20 cellular contexts compared by ENCODE assay signal in genomic region chr16:15770107-15770506, GRCh38.
A peak's percentile ranks its signal among the peaks of the same experiment; 100 is the strongest.
DNase-seq lines count a peak whose midpoint lies in the region; ATAC-seq and TF ChIP-seq lines count a peak whose summit lies in the region.
"Had no signal": no experiment of that assay in that cellular context is flagged by ENCODE, and none has a peak within 500 bp of the region (broad histone marks: within the 10 kb centered on the region; RNA-seq: fewer than 3 reads in every experiment).

No MANE protein-coding gene starts in this region.

- H3K27ac Mint-ChIP-seq in progenitor cell of endocrine pancreas = no peak overlapping the region
- H3K27ac Mint-ChIP-seq: activated CD4-positive, alpha-beta T cell treated with anti-CD3 and anti-CD28 coated beads, Interleukin-2, amount 10 ng/mL, durations not matched to agents 24 days and 14 days; activated CD8-positive, alpha-beta memory T cell treated with anti-CD3 and anti-CD28 coated beads, Interleukin-2, amount 10 ng/mL, durations not matched to agents 7 days and 5 days; activated naive CD8-positive, alpha-beta T cell treated with anti-CD3 and anti-CD28 coated beads, Interleukin-2, amount 10 ng/mL, durations not matched to agents 7 days and 5 days; T-cell; type B pancreatic cell had no signal

- H3K27ac ChIP-seq in heart left ventricle = peak overlapping the region in 8 of 12 donors; percentile 18 to 59 (median 46)
- peak overlapping the region; percentile 21 for H3K27ac ChIP-seq in rectal smooth muscle tissue (ENCODE audit: low read depth, low read length)
- peak overlapping the region; percentile 54 for H3K27ac ChIP-seq in vagina
- H3K27ac ChIP-seq: KMS-11, neutrophil had no signal

- H3K9me3 ChIP-seq in heart left ventricle = peaks cover 0 to 8% (median 0%) of the 10 kb centered on the region in 12 donors
- no peaks in the 10 kb centered on the region for H3K9me3 ChIP-seq in vagina
- H3K9me3 ChIP-seq: HAP-1, neutrophil had no signal

- H3K36me3 Mint-ChIP-seq in progenitor cell of endocrine pancreas (ENCODE audit: insufficient read depth) = no peaks in the 10 kb centered on the region
- H3K36me3 Mint-ChIP-seq: activated CD8-positive, alpha-beta memory T cell treated with anti-CD3 and anti-CD28 coated beads, Interleukin-2, amount 10 ng/mL, durations not matched to agents 7 days and 5 days; activated naive CD8-positive, alpha-beta T cell treated with anti-CD3 and anti-CD28 coated beads, Interleukin-2, amount 10 ng/mL, durations not matched to agents 7 days and 5 days; T-cell; type B pancreatic cell had no signal

- H3K27me3 ChIP-seq in heart left ventricle = peaks cover 0 to 4% (median 0%) of the 10 kb centered on the region in 9 donors
- no peaks in the 10 kb centered on the region for H3K27me3 ChIP-seq in rectal smooth muscle tissue (ENCODE audit: control insufficient read depth, insufficient read depth, low read length)
- H3K27me3 ChIP-seq in vagina = no peaks in the 10 kb centered on the region
- H3K27me3 ChIP-seq: neutrophil had no signal

- TF ChIP-seq POLR2A in heart left ventricle (IDR thresholded peaks at IDR 0.05) (no peak), vagina (IDR thresholded peaks at IDR 0.05) (no peak)

- H3K27me3 Mint-ChIP-seq in progenitor cell of endocrine pancreas = peaks cover 14% of the 10 kb centered on the region

- 15 to 33% (median 26%) methylated on average over 7 of the region's 7 CpGs for WGBS in heart left ventricle, 4 donors

- no peaks in the 10 kb centered on the region for H3K36me3 ChIP-seq in heart left ventricle
- peaks cover 21% of the 10 kb centered on the region for H3K36me3 ChIP-seq in rectal smooth muscle tissue (ENCODE audit: control insufficient read depth, insufficient read depth, low read length)
- no peaks in the 10 kb centered on the region for H3K36me3 ChIP-seq in vagina
- H3K36me3 ChIP-seq: HAP-1, neutrophil had no signal

- no peak overlapping the region for H3K4me3 Mint-ChIP-seq in progenitor cell of endocrine pancreas (ENCODE audit: low read depth)
- H3K4me3 Mint-ChIP-seq: activated CD4-positive, alpha-beta T cell treated with anti-CD3 and anti-CD28 coated beads, Interleukin-2, amount 10 ng/mL, durations not matched to agents 24 days and 14 days; activated CD8-positive, alpha-beta memory T cell treated with anti-CD3 and anti-CD28 coated beads, Interleukin-2, amount 10 ng/mL, durations not matched to agents 7 days and 5 days; activated naive CD8-positive, alpha-beta T cell treated with anti-CD3 and anti-CD28 coated beads, Interleukin-2, amount 10 ng/mL, durations not matched to agents 7 days and 5 days; T-cell; type B pancreatic cell had no signal

- H3K4me1 ChIP-seq in heart left ventricle (peaks cover 0 to 18% (median 4%) of the 10 kb centered on the region in 12 donors), rectal smooth muscle tissue (ENCODE audit: control insufficient read depth, insufficient read depth, low read length) (peaks cover 9% of the 10 kb centered on the region), vagina (no peaks in the 10 kb centered on the region)

- TF ChIP-seq CTCF in heart left ventricle (IDR thresholded peaks at IDR 0.05) (no peak), vagina (IDR thresholded peaks at IDR 0.05) (no peak), progenitor cell of endocrine pancreas (IDR thresholded peaks at IDR 0.05; ENCODE audit: unreplicated experiment) (no peak)

- H3K4me3 ChIP-seq in heart left ventricle = no peak overlapping the region
- no peak overlapping the region for H3K4me3 ChIP-seq in rectal smooth muscle tissue (ENCODE audit: low read length)
- no peak overlapping the region for H3K4me3 ChIP-seq in vagina
- H3K4me3 ChIP-seq: HAP-1 had no signal

- H3K9ac ChIP-seq in rectal smooth muscle tissue (ENCODE audit: low read length) = no peak overlapping the region
- H3K9ac ChIP-seq: KMS-11 had no signal

- H3K4me1 Mint-ChIP-seq in progenitor cell of endocrine pancreas (ENCODE audit: low read depth) = no peaks in the 10 kb centered on the region
- H3K4me1 Mint-ChIP-seq: T-cell had no signal

- peak in 4 of 5 donors; percentile 31 to 67 (median 46) for DNase-seq in heart left ventricle
- no peak for DNase-seq in Right ventricle myocardium superior
- DNase-seq in left ventricle myocardium superior = no peak
- no peak for DNase-seq in vagina (ENCODE audit: extremely low spot score in 2 of 2)
- DNase-seq in progenitor cell of endocrine pancreas (ENCODE audit: low spot score, unreplicated experiment) = no peak
- no peak for DNase-seq in COLO829 (ENCODE audit: low spot score)
- DNase-seq: 8988T; activated CD4-positive, alpha-beta T cell treated with anti-CD3 and anti-CD28 coated beads, Interleukin-2, amount 10 ng/mL, durations not matched to agents 24 days and 14 days; activated CD8-positive, alpha-beta memory T cell treated with anti-CD3 and anti-CD28 coated beads, Interleukin-2, amount 10 ng/mL, durations not matched to agents 7 days and 5 days; activated naive CD8-positive, alpha-beta T cell treated with anti-CD3 and anti-CD28 coated beads, Interleukin-2, amount 10 ng/mL, durations not matched to agents 7 days and 5 days; NCI-H1930; SHP77 treated with DMSO at 0.1 percent for 48 hours; stimulated activated naive CD4-positive, alpha-beta T cell; T-cell had no signal

- intact Hi-C loops in heart left ventricle (cut with DNase I) = loop anchor here in 2 of 10 donors (5.0 to 10.0 kb wide), 2 partner anchors 422 to 425 kb away; no protein-coding TSS in a partner anchor
- intact Hi-C loops in Right ventricle myocardium superior (cut with DNase I) = no loop called here
- intact Hi-C loops in left ventricle myocardium superior (cut with micrococcal nuclease) = no loop called here
- intact Hi-C loops in vagina (cut with DNase I) = no loop called here

- no peaks in the 10 kb centered on the region for H3K9me3 Mint-ChIP-seq in progenitor cell of endocrine pancreas (ENCODE audit: low read depth)
- H3K9me3 Mint-ChIP-seq: activated CD4-positive, alpha-beta T cell treated with anti-CD3 and anti-CD28 coated beads, Interleukin-2, amount 10 ng/mL, durations not matched to agents 24 days and 14 days; activated naive CD8-positive, alpha-beta T cell treated with anti-CD3 and anti-CD28 coated beads, Interleukin-2, amount 10 ng/mL, durations not matched to agents 7 days and 5 days; type B pancreatic cell had no signal

- peak; percentile 26 to 82 (median 72) for ATAC-seq in heart left ventricle
- ATAC-seq in Right ventricle myocardium superior (ENCODE audit: poor library complexity) = no peak
- peak; percentile 60 for ATAC-seq in left ventricle myocardium superior
- ATAC-seq in GM18502 (IDR thresholded peaks at IDR 0.05; ENCODE audit: poor library complexity, unreplicated experiment) = no peak
- ATAC-seq: activated CD8-positive, alpha-beta memory T cell treated with anti-CD3 and anti-CD28 coated beads, Interleukin-2, amount 10 ng/mL, durations not matched to agents 7 days and 5 days; T-cell had no signal

Comparison
In these comparisons a context has a peak if more than half of its experiments do, and no peak if none do; other contexts are left out.
1. ATAC-seq: peak in heart left ventricle (4 of 4) and left ventricle myocardium superior (single experiment); none in Right ventricle myocardium superior (single experiment) and GM18502 (single experiment).
2. DNase-seq: peak in heart left ventricle (4 of 5); none in Right ventricle myocardium superior (single experiment), left ventricle myocardium superior (single experiment), vagina (0 of 2), progenitor cell of endocrine pancreas (single experiment) and COLO829 (single experiment).
3. Peak in every context shown above with its lines, with median percentiles within 50 percentile points of each other: H3K27ac ChIP-seq.